ENCODE assay signal across 15 cellular contexts in genomic region chr6:118712955-118713354, GRCh38.
A peak's percentile ranks its signal among the peaks of the same experiment; 100 is the strongest.
DNase-seq lines count a peak whose midpoint lies in the region; ATAC-seq and TF ChIP-seq lines count a peak whose summit lies in the region.
"Had no signal": no experiment of that assay in that cellular context is flagged by ENCODE, and none has a peak within 500 bp of the region (broad histone marks: within the 10 kb centered on the region; RNA-seq: fewer than 3 reads in every experiment).

No MANE protein-coding gene starts in this region.

- ATAC-seq in activated CD8-positive, alpha-beta T cell treated with anti-CD3 and anti-CD28 coated beads, Interleukin-2, amount 10 ng/mL, durations not matched to agents 7 days and 5 days = no peak

- CTCF ChIA-PET in activated naive CD4-positive, alpha-beta T cell treated with anti-CD3 and anti-CD28 coated beads for 36 hours (lab: Charles Lee) = interaction anchor here (0.6 to 0.9 kb wide), 3 partner anchors 9 to 62 kb away, joined by 3 read pairs; no protein-coding TSS in a partner anchor
- CTCF ChIA-PET in activated CD8-positive, alpha-beta T cell treated with anti-CD3 and anti-CD28 coated beads, Interleukin-2, amount 10 ng/mL, durations not matched to agents 7 days and 5 days (lab: Charles Lee) = interaction anchor here (0.9 to 1.7 kb wide), 5 partner anchors 13 to 147 kb away, joined by 3 to 8 read pairs (median 4); no protein-coding TSS in a partner anchor

- H3K36me3 Mint-ChIP-seq in activated naive CD4-positive, alpha-beta T cell treated with anti-CD3 and anti-CD28 coated beads for 36 hours (ENCODE audit: low read depth) = no peaks in the 10 kb centered on the region
- H3K36me3 Mint-ChIP-seq in activated CD8-positive, alpha-beta T cell treated with anti-CD3 and anti-CD28 coated beads, Interleukin-2, amount 10 ng/mL, durations not matched to agents 7 days and 5 days (ENCODE audit: low read depth) = peaks cover 14% of the 10 kb centered on the region

- TF ChIP-seq CTCF in foreskin fibroblast (IDR thresholded peaks at IDR 0.05; ENCODE audit: low read depth, low read length) = no peak

- H3K4me3 ChIP-seq in foreskin fibroblast (ENCODE audit: low read depth in 1 of 2, low read length in 2 of 2) = no peak overlapping the region

- H3K9me3 Mint-ChIP-seq in activated naive CD4-positive, alpha-beta T cell treated with anti-CD3 and anti-CD28 coated beads for 36 hours = no peaks in the 10 kb centered on the region
- no peaks in the 10 kb centered on the region for H3K9me3 Mint-ChIP-seq in activated CD8-positive, alpha-beta T cell treated with anti-CD3 and anti-CD28 coated beads, Interleukin-2, amount 10 ng/mL, durations not matched to agents 7 days and 5 days (ENCODE audit: insufficient read depth)

- peak overlapping the region; percentile 17 for H3K27ac Mint-ChIP-seq in activated naive CD4-positive, alpha-beta T cell treated with anti-CD3 and anti-CD28 coated beads for 36 hours
- H3K27ac Mint-ChIP-seq in activated CD8-positive, alpha-beta T cell treated with anti-CD3 and anti-CD28 coated beads, Interleukin-2, amount 10 ng/mL, durations not matched to agents 7 days and 5 days = peak overlapping the region; percentile 1

- peaks cover 49% of the 10 kb centered on the region for H3K4me1 Mint-ChIP-seq in activated naive CD4-positive, alpha-beta T cell treated with anti-CD3 and anti-CD28 coated beads for 36 hours (ENCODE audit: low read depth)
- H3K4me1 Mint-ChIP-seq in activated CD8-positive, alpha-beta T cell treated with anti-CD3 and anti-CD28 coated beads, Interleukin-2, amount 10 ng/mL, durations not matched to agents 7 days and 5 days (ENCODE audit: low read depth) = peaks cover 38% of the 10 kb centered on the region

- H3K27me3 Mint-ChIP-seq in activated naive CD4-positive, alpha-beta T cell treated with anti-CD3 and anti-CD28 coated beads for 36 hours (ENCODE audit: low read depth) = no peaks in the 10 kb centered on the region
- H3K27me3 Mint-ChIP-seq in activated CD8-positive, alpha-beta T cell treated with anti-CD3 and anti-CD28 coated beads, Interleukin-2, amount 10 ng/mL, durations not matched to agents 7 days and 5 days (ENCODE audit: low read depth) = no peaks in the 10 kb centered on the region

- H3K4me3 Mint-ChIP-seq in activated naive CD4-positive, alpha-beta T cell treated with anti-CD3 and anti-CD28 coated beads for 36 hours = no peak overlapping the region
- no peak overlapping the region for H3K4me3 Mint-ChIP-seq in activated CD8-positive, alpha-beta T cell treated with anti-CD3 and anti-CD28 coated beads, Interleukin-2, amount 10 ng/mL, durations not matched to agents 7 days and 5 days

- intact Hi-C loops in activated naive CD4-positive, alpha-beta T cell treated with anti-CD3 and anti-CD28 coated beads for 36 hours (cut with micrococcal nuclease) = loop anchor here (5.0 kb wide), 1 partner anchor 599 kb away; no protein-coding TSS in a partner anchor

- POLR2A ChIA-PET in activated CD8-positive, alpha-beta T cell treated with anti-CD3 and anti-CD28 coated beads, Interleukin-2, amount 10 ng/mL, durations not matched to agents 7 days and 5 days (lab: Charles Lee) = interaction anchor here (0.7 to 1.0 kb wide), 2 partner anchors 13 to 48 kb away, joined by 3 read pairs; no protein-coding TSS in a partner anchor

- DNase-seq in activated naive CD4-positive, alpha-beta T cell treated with anti-CD3 and anti-CD28 coated beads for 36 hours = no peak
- DNase-seq in activated naive CD4-positive, alpha-beta T cell treated with anti-CD3 and anti-CD28 coated beads, Interleukin-2, amount 50 U/mL, for 16 hours = no peak
- DNase-seq in activated CD8-positive, alpha-beta T cell treated with anti-CD3 and anti-CD28 coated beads, Interleukin-2, amount 10 ng/mL, durations not matched to agents 7 days and 5 days = no peak
- peak; percentile 73 to 80 for DNase-seq in foreskin fibroblast
- DNase-seq in stromal cell of bone marrow (ENCODE audit: low read depth) = peak; percentile 21
- no peak for DNase-seq in NCI-H524 (lab: John Stamatoyannopoulos, UW)
- no peak for DNase-seq in amniotic stem cell (lab: John Stamatoyannopoulos, UW)
- no peak for DNase-seq in HK-2 (ENCODE audit: unreplicated experiment)
- DNase-seq: ACHN; cerebellar nuclear complex; DMS79 treated with DMSO at 0.1 percent for 48 hours; left cardiac atrium; NCI-H187 treated with DMSO at 0.1 percent for 48 hours; stimulated activated naive CD4-positive, alpha-beta T cell; T1000 had no signal

Comparison
In these comparisons a context has a peak if more than half of its experiments do, and no peak if none do; other contexts are left out.
1. DNase-seq: peak in foreskin fibroblast (2 of 2) and stromal cell of bone marrow (single experiment); none in activated naive CD4-positive, alpha-beta T cell treated with anti-CD3 and anti-CD28 coated beads for 36 hours (single experiment), activated naive CD4-positive, alpha-beta T cell treated with anti-CD3 and anti-CD28 coated beads, Interleukin-2, amount 50 U/mL, for 16 hours (single experiment), activated CD8-positive, alpha-beta T cell treated with anti-CD3 and anti-CD28 coated beads, Interleukin-2, amount 10 ng/mL, durations not matched to agents 7 days and 5 days (single experiment), NCI-H524 (0 of 2), amniotic stem cell (single experiment) and HK-2 (single experiment).